ENCODE assay signal across 1 cellular context in the genomic region with DNA sequence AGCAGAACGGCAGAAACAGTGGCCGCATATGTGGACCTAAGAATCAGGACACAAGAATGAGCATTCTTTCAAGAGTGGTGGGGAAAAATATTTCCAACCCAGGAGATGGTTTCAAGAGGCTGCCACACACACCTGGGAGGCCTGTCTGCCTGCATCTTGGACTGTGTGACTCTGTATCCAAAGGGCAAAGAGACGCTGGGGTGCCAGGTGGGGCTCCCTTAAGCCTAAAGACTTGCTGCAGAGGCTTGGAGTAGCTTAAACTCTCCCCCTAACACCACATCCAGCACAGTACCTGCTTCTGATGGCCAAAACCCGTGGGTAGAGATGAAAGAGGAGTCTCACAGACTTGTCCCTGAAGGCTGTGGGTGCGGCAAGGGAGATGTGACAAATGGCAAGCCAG.
TF ChIP-seq lines count a peak whose summit lies in the region.

No MANE protein-coding gene starts in this region.

TF ChIP-seq in WTC11, 78 proteins besides CTCF, POLR2A, EP300 and RAD21 (continued from another document):
- TF ChIP-seq STAT6 (CRISPR knock-in tag; conservative IDR thresholded peaks at IDR 0.05; ENCODE audit: low read depth) (no peak), IRF1 (CRISPR knock-in tag; IDR thresholded peaks at IDR 0.05) (no peak)
